11 cellular contexts compared by ENCODE assay signal in genomic region chr7:48251766-48252165, GRCh38.
A peak's percentile ranks its signal among the peaks of the same experiment; 100 is the strongest.
DNase-seq lines count a peak whose midpoint lies in the region; ATAC-seq lines count a peak whose summit lies in the region.
"Had no signal": no experiment of that assay in that cellular context is flagged by ENCODE, and none has a peak within 500 bp of the region (broad histone marks: within the 10 kb centered on the region; RNA-seq: fewer than 3 reads in every experiment).

No MANE protein-coding gene starts in this region.

- ATAC-seq in activated T-cell treated with anti-CD3 and anti-CD28 coated beads, Interleukin-2, amount 50 U/mL, for 4 hours = peak; percentile 66 to 70
- peak; percentile 91 for ATAC-seq in GM21825 (IDR thresholded peaks at IDR 0.05; ENCODE audit: unreplicated experiment)
- peak; percentile 86 for ATAC-seq in HG03460 (IDR thresholded peaks at IDR 0.05; ENCODE audit: unreplicated experiment)
- peak; percentile 82 for ATAC-seq in stimulated activated effector memory CD8-positive, alpha-beta T cell treated with anti-CD3 and anti-CD28 coated beads, Interleukin-12 subunit alpha, Interleukin-12 subunit beta, amount 100 ng/mL, for 72 hours
- ATAC-seq in sciatic nerve = no peak

- H3K4me1 Mint-ChIP-seq in activated T-cell treated with anti-CD3 and anti-CD28 coated beads, Interleukin-2, amount 50 U/mL, for 4 hours (ENCODE audit: low read depth) = peaks cover 4% of the 10 kb centered on the region
- peaks cover 26% of the 10 kb centered on the region for H3K4me1 Mint-ChIP-seq in activated T-cell treated with anti-CD3 and anti-CD28 coated beads, Interleukin-2, amount 50 U/mL, for 24 hours (ENCODE audit: low read depth)
- H3K4me1 Mint-ChIP-seq in stimulated activated effector memory CD8-positive, alpha-beta T cell treated with anti-CD3 and anti-CD28 coated beads, Interleukin-12 subunit alpha, Interleukin-12 subunit beta, amount 100 ng/mL, for 72 hours = peaks cover 6% of the 10 kb centered on the region
- H3K4me1 Mint-ChIP-seq: endodermal cell had no signal

- no peak for DNase-seq in activated T-cell treated with anti-CD3 and anti-CD28 coated beads, Interleukin-2, amount 50 U/mL, for 4 hours
- no peak for DNase-seq in activated T-cell treated with anti-CD3 and anti-CD28 coated beads, Interleukin-2, amount 50 U/mL, for 24 hours
- no peak for DNase-seq in stimulated activated effector memory CD8-positive, alpha-beta T cell treated with anti-CD3 and anti-CD28 coated beads, Interleukin-12 subunit alpha, Interleukin-12 subunit beta, amount 100 ng/mL, for 72 hours (ENCODE audit: low spot score in 2 of 2)
- DNase-seq in OCI-M1 (lab: John Stamatoyannopoulos, UW) = no peak
- no peak for DNase-seq in NCI-H1930 (lab: John Stamatoyannopoulos, UW)
- no peak for DNase-seq in sciatic nerve (ENCODE audit: low spot score)
- DNase-seq: endodermal cell; MG63; stimulated activated naive CD4-positive, alpha-beta T cell had no signal

- H3K4me3 Mint-ChIP-seq in activated T-cell treated with anti-CD3 and anti-CD28 coated beads, Interleukin-2, amount 50 U/mL, for 4 hours = no peak overlapping the region
- H3K4me3 Mint-ChIP-seq in activated T-cell treated with anti-CD3 and anti-CD28 coated beads, Interleukin-2, amount 50 U/mL, for 24 hours = no peak overlapping the region
- no peak overlapping the region for H3K4me3 Mint-ChIP-seq in stimulated activated effector memory CD8-positive, alpha-beta T cell treated with anti-CD3 and anti-CD28 coated beads, Interleukin-12 subunit alpha, Interleukin-12 subunit beta, amount 100 ng/mL, for 72 hours
- H3K4me3 Mint-ChIP-seq: endodermal cell had no signal

- intact Hi-C loops in sciatic nerve (cut with DNase I) = no loop called here

- H3K36me3 Mint-ChIP-seq in activated T-cell treated with anti-CD3 and anti-CD28 coated beads, Interleukin-2, amount 50 U/mL, for 4 hours (ENCODE audit: insufficient read depth) = no peaks in the 10 kb centered on the region
- no peaks in the 10 kb centered on the region for H3K36me3 Mint-ChIP-seq in activated T-cell treated with anti-CD3 and anti-CD28 coated beads, Interleukin-2, amount 50 U/mL, for 24 hours (ENCODE audit: low read depth)
- H3K36me3 Mint-ChIP-seq in stimulated activated effector memory CD8-positive, alpha-beta T cell treated with anti-CD3 and anti-CD28 coated beads, Interleukin-12 subunit alpha, Interleukin-12 subunit beta, amount 100 ng/mL, for 72 hours = no peaks in the 10 kb centered on the region

- peaks cover 2% of the 10 kb centered on the region for H3K9me3 Mint-ChIP-seq in activated T-cell treated with anti-CD3 and anti-CD28 coated beads, Interleukin-2, amount 50 U/mL, for 4 hours
- H3K9me3 Mint-ChIP-seq in activated T-cell treated with anti-CD3 and anti-CD28 coated beads, Interleukin-2, amount 50 U/mL, for 24 hours = no peaks in the 10 kb centered on the region
- no peaks in the 10 kb centered on the region for H3K9me3 Mint-ChIP-seq in stimulated activated effector memory CD8-positive, alpha-beta T cell treated with anti-CD3 and anti-CD28 coated beads, Interleukin-12 subunit alpha, Interleukin-12 subunit beta, amount 100 ng/mL, for 72 hours
- H3K9me3 Mint-ChIP-seq: endodermal cell had no signal

- H3K27me3 Mint-ChIP-seq in activated T-cell treated with anti-CD3 and anti-CD28 coated beads, Interleukin-2, amount 50 U/mL, for 4 hours (ENCODE audit: low read depth) = peaks cover 6% of the 10 kb centered on the region
- no peaks in the 10 kb centered on the region for H3K27me3 Mint-ChIP-seq in activated T-cell treated with anti-CD3 and anti-CD28 coated beads, Interleukin-2, amount 50 U/mL, for 24 hours

- H3K27ac Mint-ChIP-seq in activated T-cell treated with anti-CD3 and anti-CD28 coated beads, Interleukin-2, amount 50 U/mL, for 24 hours = no peak overlapping the region
- no peak overlapping the region for H3K27ac Mint-ChIP-seq in stimulated activated effector memory CD8-positive, alpha-beta T cell treated with anti-CD3 and anti-CD28 coated beads, Interleukin-12 subunit alpha, Interleukin-12 subunit beta, amount 100 ng/mL, for 72 hours
- H3K27ac Mint-ChIP-seq: endodermal cell had no signal
